ENCODE assay signal across 9 cellular contexts in genomic region chr3:171284308-171285075, GRCh38.
DNase-seq lines count a peak whose midpoint lies in the region; ATAC-seq and TF ChIP-seq lines count a peak whose summit lies in the region.
"Had no signal": no experiment of that assay in that cellular context is flagged by ENCODE, and none has a peak within 500 bp of the region (broad histone marks: within the 10 kb centered on the region; RNA-seq: fewer than 3 reads in every experiment).

No MANE protein-coding gene starts in this region.

- peak; percentile 41 for ATAC-seq in GM21717 (IDR thresholded peaks at IDR 0.05; ENCODE audit: unreplicated experiment)

- no peak for TF ChIP-seq EP300 in sigmoid colon (IDR thresholded peaks at IDR 0.05)

- H3K9me3 ChIP-seq in sigmoid colon, result no peaks in the 10 kb centered on the region

- intact Hi-C loops in sigmoid colon (cut with DNase I), result loop anchor here (5.0 to 10.0 kb wide), 3 partner anchors 43 to 170 kb away; no protein-coding TSS in a partner anchor

- H3K36me3 ChIP-seq in GM06990 (ENCODE audit: control insufficient read depth, insufficient read depth, low read length) (no peaks in the 10 kb centered on the region), sigmoid colon (no peaks in the 10 kb centered on the region)

- WGBS in sigmoid colon, 2 donors, result 55 to 82% methylated on average over 5 of the region's 5 CpGs

- no peak for TF ChIP-seq CTCF in GM06990 (IDR thresholded peaks at IDR 0.05; ENCODE audit: insufficient read depth, low read length, poor library complexity, severe bottlenecking)
- TF ChIP-seq CTCF in sigmoid colon (IDR thresholded peaks at IDR 0.05), result no peak

- peak overlapping the region; percentile 18; the same call in 1 of the 2 replicates for H3K4me3 ChIP-seq in GM06990 (replicated peaks; ENCODE audit: low read depth, low read length)
- H3K4me3 ChIP-seq in sigmoid colon, result no peak overlapping the region

- TF ChIP-seq POLR2A in sigmoid colon (IDR thresholded peaks at IDR 0.05), result no peak

- H3K27me3 ChIP-seq in GM06990 (replicated peaks; ENCODE audit: control insufficient read depth, insufficient read depth, low read length), result no peaks in the 10 kb centered on the region
- no peaks in the 10 kb centered on the region for H3K27me3 ChIP-seq in sigmoid colon

- H3K4me1 ChIP-seq in sigmoid colon, result peaks cover 0 to 65% (median 56%) of the 10 kb centered on the region in 4 donors

- H3K27ac ChIP-seq in sigmoid colon, result peak overlapping the region; percentile 59 to 81 (median 76)

- DNase-seq in GM06990 (ENCODE audit: extremely low read depth, insufficient read length), result peak; percentile 67
- peak; percentile 99 for DNase-seq in M059J (ENCODE audit: low read depth)
- DNase-seq in epidermal melanocyte (ENCODE audit: insufficient read length, low spot score), result peak; percentile 73
- DNase-seq in sigmoid colon, result peak; percentile 79
- DNase-seq in activated effector memory CD4-positive, alpha-beta T cell treated with anti-CD3 and anti-CD28 coated beads, Interleukin-2, amount 50 U/mL, for 16 hours, result no peak
- no peak for DNase-seq in NCI-H526 (lab: John Stamatoyannopoulos, UW)
- DNase-seq in amygdala (lab: John Stamatoyannopoulos, UW), result no peak
- DNase-seq: naive thymus-derived CD8-positive, alpha-beta T cell had no signal

Comparison
In these comparisons a context has a peak if more than half of its experiments do, and no peak if none do; other contexts are left out.
1. DNase-seq: peak in GM06990 (single experiment), M059J (single experiment), epidermal melanocyte (single experiment) and sigmoid colon (single experiment); none in activated effector memory CD4-positive, alpha-beta T cell treated with anti-CD3 and anti-CD28 coated beads, Interleukin-2, amount 50 U/mL, for 16 hours (single experiment), NCI-H526 (0 of 2) and amygdala (0 of 56).